In the genomic region with DNA sequence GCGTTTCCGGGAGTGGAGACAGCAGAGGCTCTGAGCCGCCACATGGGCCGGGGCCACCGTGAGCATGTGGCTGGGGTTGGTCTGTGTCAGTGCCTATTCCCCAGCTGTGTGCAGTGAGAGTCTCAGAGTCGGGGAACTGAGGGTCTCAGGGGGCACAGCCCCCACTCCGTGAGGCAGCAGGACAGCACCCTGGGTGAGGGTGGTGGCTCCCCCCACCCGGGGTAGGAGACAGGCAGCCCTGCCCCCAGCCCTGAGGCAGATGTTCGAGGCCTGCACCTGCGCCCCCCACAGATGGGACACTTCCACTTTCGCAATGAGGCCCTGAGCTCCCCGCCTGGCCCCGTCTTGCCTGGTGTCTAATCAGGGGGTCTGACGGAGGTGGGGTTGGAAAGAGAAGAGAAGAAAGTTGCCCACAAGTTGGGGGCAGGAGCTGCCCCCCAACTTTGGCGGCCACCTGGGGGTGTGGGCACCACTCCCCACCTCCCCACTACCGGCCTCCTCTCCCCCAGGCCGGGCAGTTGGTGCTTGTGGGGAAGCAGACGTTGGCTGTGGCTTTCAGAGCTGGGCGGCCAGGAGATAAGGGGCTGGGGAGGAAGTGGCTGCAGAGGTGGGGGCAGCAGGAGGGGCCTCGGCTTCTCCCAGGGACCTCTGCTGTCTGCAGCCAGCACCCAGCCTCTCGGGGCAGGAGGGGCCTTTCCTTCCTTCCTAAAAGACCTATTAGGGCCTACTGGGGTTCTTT, we compare ENCODE assay signal across 1 cellular context.
A peak's percentile ranks its signal among the peaks of the same experiment; 100 is the strongest.
TF ChIP-seq lines count a peak whose summit lies in the region.

No MANE protein-coding gene starts in this region.

TF ChIP-seq in K562, 482 proteins besides CTCF, POLR2A, EP300 and RAD21 (continued from another document and continues in another):
- TF ChIP-seq, protein P1, sequence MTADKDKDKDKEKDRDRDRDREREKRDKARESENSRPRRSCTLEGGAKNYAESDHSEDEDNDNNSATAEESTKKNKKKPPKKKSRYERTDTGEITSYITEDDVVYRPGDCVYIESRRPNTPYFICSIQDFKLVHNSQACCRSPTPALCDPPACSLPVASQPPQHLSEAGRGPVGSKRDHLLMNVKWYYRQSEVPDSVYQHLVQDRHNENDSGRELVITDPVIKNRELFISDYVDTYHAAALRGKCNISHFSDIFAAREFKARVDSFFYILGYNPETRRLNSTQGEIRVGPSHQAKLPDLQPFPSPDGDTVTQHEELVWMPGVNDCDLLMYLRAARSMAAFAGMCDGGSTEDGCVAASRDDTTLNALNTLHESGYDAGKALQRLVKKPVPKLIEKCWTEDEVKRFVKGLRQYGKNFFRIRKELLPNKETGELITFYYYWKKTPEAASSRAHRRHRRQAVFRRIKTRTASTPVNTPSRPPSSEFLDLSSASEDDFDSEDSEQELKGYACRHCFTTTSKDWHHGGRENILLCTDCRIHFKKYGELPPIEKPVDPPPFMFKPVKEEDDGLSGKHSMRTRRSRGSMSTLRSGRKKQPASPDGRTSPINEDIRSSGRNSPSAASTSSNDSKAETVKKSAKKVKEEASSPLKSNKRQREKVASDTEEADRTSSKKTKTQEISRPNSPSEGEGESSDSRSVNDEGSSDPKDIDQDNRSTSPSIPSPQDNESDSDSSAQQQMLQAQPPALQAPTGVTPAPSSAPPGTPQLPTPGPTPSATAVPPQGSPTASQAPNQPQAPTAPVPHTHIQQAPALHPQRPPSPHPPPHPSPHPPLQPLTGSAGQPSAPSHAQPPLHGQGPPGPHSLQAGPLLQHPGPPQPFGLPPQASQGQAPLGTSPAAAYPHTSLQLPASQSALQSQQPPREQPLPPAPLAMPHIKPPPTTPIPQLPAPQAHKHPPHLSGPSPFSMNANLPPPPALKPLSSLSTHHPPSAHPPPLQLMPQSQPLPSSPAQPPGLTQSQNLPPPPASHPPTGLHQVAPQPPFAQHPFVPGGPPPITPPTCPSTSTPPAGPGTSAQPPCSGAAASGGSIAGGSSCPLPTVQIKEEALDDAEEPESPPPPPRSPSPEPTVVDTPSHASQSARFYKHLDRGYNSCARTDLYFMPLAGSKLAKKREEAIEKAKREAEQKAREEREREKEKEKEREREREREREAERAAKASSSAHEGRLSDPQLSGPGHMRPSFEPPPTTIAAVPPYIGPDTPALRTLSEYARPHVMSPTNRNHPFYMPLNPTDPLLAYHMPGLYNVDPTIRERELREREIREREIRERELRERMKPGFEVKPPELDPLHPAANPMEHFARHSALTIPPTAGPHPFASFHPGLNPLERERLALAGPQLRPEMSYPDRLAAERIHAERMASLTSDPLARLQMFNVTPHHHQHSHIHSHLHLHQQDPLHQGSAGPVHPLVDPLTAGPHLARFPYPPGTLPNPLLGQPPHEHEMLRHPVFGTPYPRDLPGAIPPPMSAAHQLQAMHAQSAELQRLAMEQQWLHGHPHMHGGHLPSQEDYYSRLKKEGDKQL (CRISPR knock-in tag; IDR thresholded peaks at IDR 0.05; ENCODE audit: borderline replicate concordance) = 0 out of 2 replicates have a peak, but pooled peaks have one; percentile 55
- TF ChIP-seq TAF1 (IDR thresholded peaks at IDR 0.05; ENCODE audit: control insufficient read depth, extremely low read depth, insufficient read depth, low read length, severe bottlenecking) (peak; percentile 86), PML (IDR thresholded peaks at IDR 0.05; ENCODE audit: low read length) (peak; percentile 86; the same call in 1 of the 2 replicates), KDM4B (IDR thresholded peaks at IDR 0.05; ENCODE audit: borderline replicate concordance in 2 of 2, low read depth in 1 of 2) (peak in 1 of 2 experiments; percentile 97; a peak in 2 of 4 replicates), HDAC1 (IDR thresholded peaks at IDR 0.05) (peak in 1 of 2 experiments; percentile 63; a peak in 2 of 4 replicates), MYNN (IDR thresholded peaks at IDR 0.05) (peak; percentile 94), MYNN (CRISPR knock-in tag; IDR thresholded peaks at IDR 0.05) (no peak), SRSF1 (IDR thresholded peaks at IDR 0.05; ENCODE audit: low read depth, low read length) (no peak), ILK (tag; IDR thresholded peaks at IDR 0.05; ENCODE audit: borderline replicate concordance, low read depth) (no peak), LEF1 (IDR thresholded peaks at IDR 0.05) (peak; percentile 82), ZNF644 (tag; IDR thresholded peaks at IDR 0.05; ENCODE audit: low read depth) (peak; percentile 89), CBX1 (IDR thresholded peaks at IDR 0.05; ENCODE audit: low read depth) (peak; percentile 69; the same call in 1 of the 2 replicates), TEAD4 (IDR thresholded peaks at IDR 0.05; ENCODE audit: low read length) (peak; percentile 87), TEAD4 (CRISPR knock-in tag; IDR thresholded peaks at IDR 0.05; ENCODE audit: borderline replicate concordance) (peak; percentile 75; the same call in 1 of the 2 replicates)
- TF ChIP-seq, protein P2, sequence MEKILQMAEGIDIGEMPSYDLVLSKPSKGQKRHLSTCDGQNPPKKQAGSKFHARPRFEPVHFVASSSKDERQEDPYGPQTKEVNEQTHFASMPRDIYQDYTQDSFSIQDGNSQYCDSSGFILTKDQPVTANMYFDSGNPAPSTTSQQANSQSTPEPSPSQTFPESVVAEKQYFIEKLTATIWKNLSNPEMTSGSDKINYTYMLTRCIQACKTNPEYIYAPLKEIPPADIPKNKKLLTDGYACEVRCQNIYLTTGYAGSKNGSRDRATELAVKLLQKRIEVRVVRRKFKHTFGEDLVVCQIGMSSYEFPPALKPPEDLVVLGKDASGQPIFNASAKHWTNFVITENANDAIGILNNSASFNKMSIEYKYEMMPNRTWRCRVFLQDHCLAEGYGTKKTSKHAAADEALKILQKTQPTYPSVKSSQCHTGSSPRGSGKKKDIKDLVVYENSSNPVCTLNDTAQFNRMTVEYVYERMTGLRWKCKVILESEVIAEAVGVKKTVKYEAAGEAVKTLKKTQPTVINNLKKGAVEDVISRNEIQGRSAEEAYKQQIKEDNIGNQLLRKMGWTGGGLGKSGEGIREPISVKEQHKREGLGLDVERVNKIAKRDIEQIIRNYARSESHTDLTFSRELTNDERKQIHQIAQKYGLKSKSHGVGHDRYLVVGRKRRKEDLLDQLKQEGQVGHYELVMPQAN (IDR thresholded peaks at IDR 0.05; ENCODE audit: borderline replicate concordance) = peak; percentile 52; the same call in 1 of the 2 replicates
- TF ChIP-seq, protein P3, sequence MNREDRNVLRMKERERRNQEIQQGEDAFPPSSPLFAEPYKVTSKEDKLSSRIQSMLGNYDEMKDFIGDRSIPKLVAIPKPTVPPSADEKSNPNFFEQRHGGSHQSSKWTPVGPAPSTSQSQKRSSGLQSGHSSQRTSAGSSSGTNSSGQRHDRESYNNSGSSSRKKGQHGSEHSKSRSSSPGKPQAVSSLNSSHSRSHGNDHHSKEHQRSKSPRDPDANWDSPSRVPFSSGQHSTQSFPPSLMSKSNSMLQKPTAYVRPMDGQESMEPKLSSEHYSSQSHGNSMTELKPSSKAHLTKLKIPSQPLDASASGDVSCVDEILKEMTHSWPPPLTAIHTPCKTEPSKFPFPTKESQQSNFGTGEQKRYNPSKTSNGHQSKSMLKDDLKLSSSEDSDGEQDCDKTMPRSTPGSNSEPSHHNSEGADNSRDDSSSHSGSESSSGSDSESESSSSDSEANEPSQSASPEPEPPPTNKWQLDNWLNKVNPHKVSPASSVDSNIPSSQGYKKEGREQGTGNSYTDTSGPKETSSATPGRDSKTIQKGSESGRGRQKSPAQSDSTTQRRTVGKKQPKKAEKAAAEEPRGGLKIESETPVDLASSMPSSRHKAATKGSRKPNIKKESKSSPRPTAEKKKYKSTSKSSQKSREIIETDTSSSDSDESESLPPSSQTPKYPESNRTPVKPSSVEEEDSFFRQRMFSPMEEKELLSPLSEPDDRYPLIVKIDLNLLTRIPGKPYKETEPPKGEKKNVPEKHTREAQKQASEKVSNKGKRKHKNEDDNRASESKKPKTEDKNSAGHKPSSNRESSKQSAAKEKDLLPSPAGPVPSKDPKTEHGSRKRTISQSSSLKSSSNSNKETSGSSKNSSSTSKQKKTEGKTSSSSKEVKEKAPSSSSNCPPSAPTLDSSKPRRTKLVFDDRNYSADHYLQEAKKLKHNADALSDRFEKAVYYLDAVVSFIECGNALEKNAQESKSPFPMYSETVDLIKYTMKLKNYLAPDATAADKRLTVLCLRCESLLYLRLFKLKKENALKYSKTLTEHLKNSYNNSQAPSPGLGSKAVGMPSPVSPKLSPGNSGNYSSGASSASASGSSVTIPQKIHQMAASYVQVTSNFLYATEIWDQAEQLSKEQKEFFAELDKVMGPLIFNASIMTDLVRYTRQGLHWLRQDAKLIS (CRISPR knock-in tag; IDR thresholded peaks at IDR 0.05) = peak; percentile 77
- TF ChIP-seq, protein P4, sequence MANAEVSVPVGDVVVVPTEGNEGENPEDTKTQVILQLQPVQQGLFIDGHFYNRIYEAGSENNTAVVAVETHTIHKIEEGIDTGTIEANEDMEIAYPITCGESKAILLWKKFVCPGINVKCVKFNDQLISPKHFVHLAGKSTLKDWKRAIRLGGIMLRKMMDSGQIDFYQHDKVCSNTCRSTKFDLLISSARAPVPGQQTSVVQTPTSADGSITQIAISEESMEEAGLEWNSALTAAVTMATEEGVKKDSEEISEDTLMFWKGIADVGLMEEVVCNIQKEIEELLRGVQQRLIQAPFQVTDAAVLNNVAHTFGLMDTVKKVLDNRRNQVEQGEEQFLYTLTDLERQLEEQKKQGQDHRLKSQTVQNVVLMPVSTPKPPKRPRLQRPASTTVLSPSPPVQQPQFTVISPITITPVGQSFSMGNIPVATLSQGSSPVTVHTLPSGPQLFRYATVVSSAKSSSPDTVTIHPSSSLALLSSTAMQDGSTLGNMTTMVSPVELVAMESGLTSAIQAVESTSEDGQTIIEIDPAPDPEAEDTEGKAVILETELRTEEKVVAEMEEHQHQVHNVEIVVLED (CRISPR knock-in tag; IDR thresholded peaks at IDR 0.05) = no peak
- TF ChIP-seq, protein P5, sequence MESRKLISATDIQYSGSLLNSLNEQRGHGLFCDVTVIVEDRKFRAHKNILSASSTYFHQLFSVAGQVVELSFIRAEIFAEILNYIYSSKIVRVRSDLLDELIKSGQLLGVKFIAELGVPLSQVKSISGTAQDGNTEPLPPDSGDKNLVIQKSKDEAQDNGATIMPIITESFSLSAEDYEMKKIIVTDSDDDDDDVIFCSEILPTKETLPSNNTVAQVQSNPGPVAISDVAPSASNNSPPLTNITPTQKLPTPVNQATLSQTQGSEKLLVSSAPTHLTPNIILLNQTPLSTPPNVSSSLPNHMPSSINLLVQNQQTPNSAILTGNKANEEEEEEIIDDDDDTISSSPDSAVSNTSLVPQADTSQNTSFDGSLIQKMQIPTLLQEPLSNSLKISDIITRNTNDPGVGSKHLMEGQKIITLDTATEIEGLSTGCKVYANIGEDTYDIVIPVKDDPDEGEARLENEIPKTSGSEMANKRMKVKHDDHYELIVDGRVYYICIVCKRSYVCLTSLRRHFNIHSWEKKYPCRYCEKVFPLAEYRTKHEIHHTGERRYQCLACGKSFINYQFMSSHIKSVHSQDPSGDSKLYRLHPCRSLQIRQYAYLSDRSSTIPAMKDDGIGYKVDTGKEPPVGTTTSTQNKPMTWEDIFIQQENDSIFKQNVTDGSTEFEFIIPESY (CRISPR knock-in tag; IDR thresholded peaks at IDR 0.05) = 0 out of 2 replicates have a peak, but pooled peaks have one; percentile 6
- TF ChIP-seq, protein P6, sequence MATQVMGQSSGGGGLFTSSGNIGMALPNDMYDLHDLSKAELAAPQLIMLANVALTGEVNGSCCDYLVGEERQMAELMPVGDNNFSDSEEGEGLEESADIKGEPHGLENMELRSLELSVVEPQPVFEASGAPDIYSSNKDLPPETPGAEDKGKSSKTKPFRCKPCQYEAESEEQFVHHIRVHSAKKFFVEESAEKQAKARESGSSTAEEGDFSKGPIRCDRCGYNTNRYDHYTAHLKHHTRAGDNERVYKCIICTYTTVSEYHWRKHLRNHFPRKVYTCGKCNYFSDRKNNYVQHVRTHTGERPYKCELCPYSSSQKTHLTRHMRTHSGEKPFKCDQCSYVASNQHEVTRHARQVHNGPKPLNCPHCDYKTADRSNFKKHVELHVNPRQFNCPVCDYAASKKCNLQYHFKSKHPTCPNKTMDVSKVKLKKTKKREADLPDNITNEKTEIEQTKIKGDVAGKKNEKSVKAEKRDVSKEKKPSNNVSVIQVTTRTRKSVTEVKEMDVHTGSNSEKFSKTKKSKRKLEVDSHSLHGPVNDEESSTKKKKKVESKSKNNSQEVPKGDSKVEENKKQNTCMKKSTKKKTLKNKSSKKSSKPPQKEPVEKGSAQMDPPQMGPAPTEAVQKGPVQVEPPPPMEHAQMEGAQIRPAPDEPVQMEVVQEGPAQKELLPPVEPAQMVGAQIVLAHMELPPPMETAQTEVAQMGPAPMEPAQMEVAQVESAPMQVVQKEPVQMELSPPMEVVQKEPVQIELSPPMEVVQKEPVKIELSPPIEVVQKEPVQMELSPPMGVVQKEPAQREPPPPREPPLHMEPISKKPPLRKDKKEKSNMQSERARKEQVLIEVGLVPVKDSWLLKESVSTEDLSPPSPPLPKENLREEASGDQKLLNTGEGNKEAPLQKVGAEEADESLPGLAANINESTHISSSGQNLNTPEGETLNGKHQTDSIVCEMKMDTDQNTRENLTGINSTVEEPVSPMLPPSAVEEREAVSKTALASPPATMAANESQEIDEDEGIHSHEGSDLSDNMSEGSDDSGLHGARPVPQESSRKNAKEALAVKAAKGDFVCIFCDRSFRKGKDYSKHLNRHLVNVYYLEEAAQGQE (CRISPR knock-in tag; IDR thresholded peaks at IDR 0.05; ENCODE audit: low read depth) = 0 out of 2 replicates have a peak, but pooled peaks have one; percentile 14
